8 cellular contexts compared by ENCODE assay signal in genomic region chr18:79393626-79394401, GRCh38. TPM values are rescaled to one million over a fixed set of nuclear protein-coding genes. Genes with fewer than 3 reads are reported as not detected.
DNase-seq lines count a peak whose midpoint lies in the region; ATAC-seq and TF ChIP-seq lines count a peak whose summit lies in the region.

No MANE protein-coding gene starts in this region.

- no peak overlapping the region for H3K27ac Mint-ChIP-seq in GM23338

- H4K20me1 ChIP-seq in GM23338 (replicated peaks; ENCODE audit: insufficient read depth): no peaks in the 10 kb centered on the region; the same call in 1 of the 2 replicates

- WGBS in urinary bladder: under 1% methylated on average over 65 of the region's 67 CpGs

- no peaks in the 10 kb centered on the region; the same call in 1 of the 3 replicates for H3K9me3 Mint-ChIP-seq in GM23338

- peak overlapping the region; percentile 90 for H3K4me2 ChIP-seq in GM23338

- ATAC-seq in GM23338 (peak; percentile 41), HG03025 (IDR thresholded peaks at IDR 0.05; ENCODE audit: low FRiP score, unreplicated experiment) (no peak)

- H2AFZ ChIP-seq in GM23338: peak overlapping the region; percentile 89

- no peak overlapping the region for H3K27ac ChIP-seq in GM23338 (ENCODE audit: low read depth)
- peak overlapping the region; percentile 84 for H3K27ac ChIP-seq in muscle layer of duodenum (ENCODE audit: low read length)
- H3K27ac ChIP-seq in urinary bladder (ENCODE audit: low read depth): peak overlapping the region; percentile 87

- no peaks in the 10 kb centered on the region for H3K9me2 ChIP-seq in GM23338 (ENCODE audit: insufficient read depth)

- H3K9me3 ChIP-seq in muscle layer of duodenum (ENCODE audit: control insufficient read depth in 1 of 2, low read length in 2 of 2): no peaks in the 10 kb centered on the region

- H3K4me1 ChIP-seq in GM23338 (ENCODE audit: insufficient read depth): peaks cover 13% of the 10 kb centered on the region; the same call in 1 of the 2 replicates
- H3K4me1 ChIP-seq in muscle layer of duodenum (ENCODE audit: control insufficient read depth in 1 of 2, insufficient read depth in 2 of 2, low read length in 2 of 2): peaks cover 4 to 24% of the 10 kb centered on the region in 2 donors
- peaks cover 5% of the 10 kb centered on the region for H3K4me1 ChIP-seq in urinary bladder (ENCODE audit: insufficient read depth)

- no peaks in the 10 kb centered on the region; the same call in 2 of the 3 replicates for H3K36me3 Mint-ChIP-seq in GM23338 (ENCODE audit: low read depth)

- H3K4me3 Mint-ChIP-seq in GM23338: peak overlapping the region; percentile 77

- H3K27me3 Mint-ChIP-seq in GM23338 (ENCODE audit: insufficient read depth, low read depth, poor library complexity): peaks cover 71% of the 10 kb centered on the region

- H3K36me3 ChIP-seq in GM23338 (ENCODE audit: insufficient read depth) (no peaks in the 10 kb centered on the region), muscle layer of duodenum (ENCODE audit: control insufficient read depth in 1 of 2, insufficient read depth in 2 of 2, low read length in 2 of 2) (no peaks in the 10 kb centered on the region), urinary bladder (ENCODE audit: insufficient read depth) (no peaks in the 10 kb centered on the region)

- peak overlapping the region; percentile 65 for H3K4me3 ChIP-seq in GM23338
- peak overlapping the region; percentile 39 for H3K4me3 ChIP-seq in fibroblast of mammary gland (ENCODE audit: control insufficient read depth, low read depth, low read length)
- peak overlapping the region; percentile 21 to 58 for H3K4me3 ChIP-seq in muscle layer of duodenum (ENCODE audit: low read depth in 1 of 2, low read length in 2 of 2)
- peak overlapping the region; percentile 48 for H3K4me3 ChIP-seq in urinary bladder (ENCODE audit: low read depth, low read length)

- peaks cover 9% of the 10 kb centered on the region for H3K4me1 Mint-ChIP-seq in GM23338

- no peaks in the 10 kb centered on the region; the same call in 1 of the 2 replicates for H3F3A ChIP-seq in GM23338 (replicated peaks; ENCODE audit: low read depth)

- DNase-seq in AG20443 (ENCODE audit: low spot score) (peak; percentile 94), GM23338 (ENCODE audit: low spot score) (peak; percentile 76), NCI-H2171 (lab: John Stamatoyannopoulos, UW) (peak; percentile 22), fibroblast of mammary gland (ENCODE audit: low read depth) (peak; percentile 77)
- peak; percentile 55 to 66 for DNase-seq in activated T-cell treated with anti-CD3 and anti-CD28 coated beads, Interleukin-2, amount 50 U/mL, for 48 hours

- no peaks in the 10 kb centered on the region for H3K79me2 ChIP-seq in GM23338 (replicated peaks; ENCODE audit: insufficient read depth)

- H3K27me3 ChIP-seq in GM23338 (ENCODE audit: insufficient read depth) (peaks cover 91% of the 10 kb centered on the region), muscle layer of duodenum (ENCODE audit: low read depth, low read length) (peaks cover 5% of the 10 kb centered on the region)

- TF ChIP-seq CTCF in GM23338 (conservative IDR thresholded peaks at IDR 0.05; ENCODE audit: low read depth in 2 of 2) (no peak), fibroblast of mammary gland (conservative IDR thresholded peaks at IDR 0.05; ENCODE audit: control insufficient read depth, insufficient read depth, low read depth, low read length) (no peak)

TF ChIP-seq in GM23338, 12 proteins besides CTCF, POLR2A, EP300 and RAD21:
- TF ChIP-seq ZNF114 (CRISPR knock-in tag; IDR thresholded peaks at IDR 0.05): no peak
- TF ChIP-seq ZNF331 (CRISPR knock-in tag; IDR thresholded peaks at IDR 0.05; ENCODE audit: low read depth): no peak
- peak; percentile 77 for TF ChIP-seq EZH2 (IDR thresholded peaks at IDR 0.05; ENCODE audit: low read depth, unreplicated experiment)
TF ChIP-seq in GM23338: peak in this region for 1.

RNA-seq across cellular contexts. Expression of gene NFATC1, which starts 1.9 kb away (rescaled TPM):
- total RNA-seq in GM23338 (2014; rRNA removed; shearing (Covaris generic)): 5.0 and 6.4 TPM in 2 replicates
- polyA plus RNA-seq in GM23338 (2016; fragmentation: Nextera tagmentation; extraction: Ambion mirVana) (2.7 and 3.9 TPM in 2 replicates), urinary bladder (8.5 TPM)
- 11.3 TPM for total RNA-seq in urinary bladder

Comparison
In these comparisons a context has a peak if more than half of its experiments do, and no peak if none do; other contexts are left out.
1. DNase-seq: peak in every context shown above with its lines; median percentile 94 in AG20443; 77 in fibroblast of mammary gland; 76 in GM23338; 60 in activated T-cell treated with anti-CD3 and anti-CD28 coated beads, Interleukin-2, amount 50 U/mL, for 48 hours; 22 in NCI-H2171.